ENCODE assay signal across 1 cellular context in genomic region chr1:207033302-207033701, GRCh38.
TF ChIP-seq lines count a peak whose summit lies in the region.

No MANE protein-coding gene starts in this region.

TF ChIP-seq in GM23338, 12 proteins besides CTCF, POLR2A, EP300 and RAD21:
- TF ChIP-seq POLR2AphosphoS5 (IDR thresholded peaks at IDR 0.05; ENCODE audit: low read depth) (no peak), ZNF331 (CRISPR knock-in tag; IDR thresholded peaks at IDR 0.05; ENCODE audit: low read depth) (no peak), ZNF114 (CRISPR knock-in tag; IDR thresholded peaks at IDR 0.05) (no peak), EZH2phosphoT487 (IDR thresholded peaks at IDR 0.05; ENCODE audit: unreplicated experiment) (no peak), EZH2 (IDR thresholded peaks at IDR 0.05; ENCODE audit: low read depth, unreplicated experiment) (no peak), STAT1 (IDR thresholded peaks at IDR 0.05; ENCODE audit: unreplicated experiment) (no peak), CREB1 (CRISPR knock-in tag; IDR thresholded peaks at IDR 0.05; ENCODE audit: low read depth) (no peak), JUNB (IDR thresholded peaks at IDR 0.05; ENCODE audit: unreplicated experiment) (no peak), ETS1 (IDR thresholded peaks at IDR 0.05) (no peak), NANOG (IDR thresholded peaks at IDR 0.05; ENCODE audit: borderline replicate concordance) (no peak), REST (IDR thresholded peaks at IDR 0.05; ENCODE audit: unreplicated experiment) (no peak)
- TF ChIP-seq, protein P1, sequence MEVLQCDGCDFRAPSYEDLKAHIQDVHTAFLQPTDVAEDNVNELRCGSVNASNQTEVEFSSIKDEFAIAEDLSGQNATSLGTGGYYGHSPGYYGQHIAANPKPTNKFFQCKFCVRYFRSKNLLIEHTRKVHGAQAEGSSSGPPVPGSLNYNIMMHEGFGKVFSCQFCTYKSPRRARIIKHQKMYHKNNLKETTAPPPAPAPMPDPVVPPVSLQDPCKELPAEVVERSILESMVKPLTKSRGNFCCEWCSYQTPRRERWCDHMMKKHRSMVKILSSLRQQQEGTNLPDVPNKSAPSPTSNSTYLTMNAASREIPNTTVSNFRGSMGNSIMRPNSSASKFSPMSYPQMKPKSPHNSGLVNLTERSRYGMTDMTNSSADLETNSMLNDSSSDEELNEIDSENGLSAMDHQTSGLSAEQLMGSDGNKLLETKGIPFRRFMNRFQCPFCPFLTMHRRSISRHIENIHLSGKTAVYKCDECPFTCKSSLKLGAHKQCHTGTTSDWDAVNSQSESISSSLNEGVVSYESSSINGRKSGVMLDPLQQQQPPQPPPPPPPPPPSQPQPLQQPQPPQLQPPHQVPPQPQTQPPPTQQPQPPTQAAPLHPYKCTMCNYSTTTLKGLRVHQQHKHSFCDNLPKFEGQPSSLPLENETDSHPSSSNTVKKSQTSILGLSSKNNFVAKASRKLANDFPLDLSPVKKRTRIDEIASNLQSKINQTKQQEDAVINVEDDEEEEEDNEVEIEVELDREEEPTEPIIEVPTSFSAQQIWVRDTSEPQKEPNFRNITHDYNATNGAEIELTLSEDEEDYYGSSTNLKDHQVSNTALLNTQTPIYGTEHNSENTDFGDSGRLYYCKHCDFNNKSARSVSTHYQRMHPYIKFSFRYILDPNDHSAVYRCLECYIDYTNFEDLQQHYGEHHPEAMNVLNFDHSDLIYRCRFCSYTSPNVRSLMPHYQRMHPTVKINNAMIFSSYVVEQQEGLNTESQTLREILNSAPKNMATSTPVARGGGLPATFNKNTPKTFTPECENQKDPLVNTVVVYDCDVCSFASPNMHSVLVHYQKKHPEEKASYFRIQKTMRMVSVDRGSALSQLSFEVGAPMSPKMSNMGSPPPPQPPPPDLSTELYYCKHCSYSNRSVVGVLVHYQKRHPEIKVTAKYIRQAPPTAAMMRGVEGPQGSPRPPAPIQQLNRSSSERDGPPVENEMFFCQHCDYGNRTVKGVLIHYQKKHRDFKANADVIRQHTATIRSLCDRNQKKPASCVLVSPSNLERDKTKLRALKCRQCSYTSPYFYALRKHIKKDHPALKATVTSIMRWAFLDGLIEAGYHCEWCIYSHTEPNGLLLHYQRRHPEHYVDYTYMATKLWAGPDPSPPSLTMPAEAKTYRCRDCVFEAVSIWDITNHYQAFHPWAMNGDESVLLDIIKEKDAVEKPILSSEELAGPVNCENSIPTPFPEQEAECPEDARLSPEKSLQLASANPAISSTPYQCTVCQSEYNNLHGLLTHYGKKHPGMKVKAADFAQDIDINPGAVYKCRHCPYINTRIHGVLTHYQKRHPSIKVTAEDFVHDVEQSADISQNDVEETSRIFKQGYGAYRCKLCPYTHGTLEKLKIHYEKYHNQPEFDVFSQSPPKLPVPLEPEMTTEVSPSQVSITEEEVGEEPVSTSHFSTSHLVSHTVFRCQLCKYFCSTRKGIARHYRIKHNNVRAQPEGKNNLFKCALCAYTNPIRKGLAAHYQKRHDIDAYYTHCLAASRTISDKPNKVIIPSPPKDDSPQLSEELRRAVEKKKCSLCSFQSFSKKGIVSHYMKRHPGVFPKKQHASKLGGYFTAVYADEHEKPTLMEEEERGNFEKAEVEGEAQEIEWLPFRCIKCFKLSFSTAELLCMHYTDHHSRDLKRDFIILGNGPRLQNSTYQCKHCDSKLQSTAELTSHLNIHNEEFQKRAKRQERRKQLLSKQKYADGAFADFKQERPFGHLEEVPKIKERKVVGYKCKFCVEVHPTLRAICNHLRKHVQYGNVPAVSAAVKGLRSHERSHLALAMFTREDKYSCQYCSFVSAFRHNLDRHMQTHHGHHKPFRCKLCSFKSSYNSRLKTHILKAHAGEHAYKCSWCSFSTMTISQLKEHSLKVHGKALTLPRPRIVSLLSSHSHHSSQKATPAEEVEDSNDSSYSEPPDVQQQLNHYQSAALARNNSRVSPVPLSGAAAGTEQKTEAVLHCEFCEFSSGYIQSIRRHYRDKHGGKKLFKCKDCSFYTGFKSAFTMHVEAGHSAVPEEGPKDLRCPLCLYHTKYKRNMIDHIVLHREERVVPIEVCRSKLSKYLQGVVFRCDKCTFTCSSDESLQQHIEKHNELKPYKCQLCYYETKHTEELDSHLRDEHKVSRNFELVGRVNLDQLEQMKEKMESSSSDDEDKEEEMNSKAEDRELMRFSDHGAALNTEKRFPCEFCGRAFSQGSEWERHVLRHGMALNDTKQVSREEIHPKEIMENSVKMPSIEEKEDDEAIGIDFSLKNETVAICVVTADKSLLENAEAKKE (CRISPR knock-in tag; IDR thresholded peaks at IDR 0.05) = no peak
